ENCODE assay signal across 8 cellular contexts in genomic region chr18:55587341-55588000, GRCh38. TPM values are rescaled to one million over a fixed set of nuclear protein-coding genes. Genes with fewer than 3 reads are reported as not detected.
A peak's percentile ranks its signal among the peaks of the same experiment; 100 is the strongest.
DNase-seq lines count a peak whose midpoint lies in the region; ATAC-seq and TF ChIP-seq lines count a peak whose summit lies in the region.

No MANE protein-coding gene starts in this region.

- DNase-seq in activated naive CD4-positive, alpha-beta T cell treated with anti-CD3 and anti-CD28 coated beads for 36 hours, result no peak
- no peak for DNase-seq in activated naive CD4-positive, alpha-beta T cell (lab: John Stamatoyannopoulos, UW)
- DNase-seq in NCI-H774 (lab: John Stamatoyannopoulos, UW) (peak; percentile 35), breast epithelium (ENCODE audit: low spot score in 2 of 2) (no peak), inferior parietal cortex (ENCODE audit: extremely low spot score) (peak; percentile 60), T-helper 9 cell (no peak)
- no peak for DNase-seq in stimulated activated effector memory CD8-positive, alpha-beta T cell treated with anti-CD3 and anti-CD28 coated beads, Interleukin-12 subunit alpha, Interleukin-12 subunit beta, amount 100 ng/mL, for 72 hours (ENCODE audit: low spot score in 2 of 2)
- no peak for DNase-seq in activated CD4-positive, CD25-positive, alpha-beta regulatory T cell treated with anti-CD3 and anti-CD28 coated beads, Interleukin-2, amount 50 U/mL, for 72 hours

- intact Hi-C loops in activated naive CD4-positive, alpha-beta T cell treated with anti-CD3 and anti-CD28 coated beads for 36 hours (cut with micrococcal nuclease), result loop anchor here (5.0 to 10.0 kb wide), 4 partner anchors 195 to 1850 kb away; partner anchors contain the start of gene ONECUT2
- intact Hi-C loops in breast epithelium (cut with DNase I; ENCODE audit: low total_unique reads), result no loop called here

- H3K27ac ChIP-seq in breast epithelium, result peak overlapping the region; percentile 78 to 93

- CTCF ChIA-PET in activated naive CD4-positive, alpha-beta T cell treated with anti-CD3 and anti-CD28 coated beads for 36 hours (lab: Charles Lee), result no interaction called here

- H3K36me3 ChIP-seq in breast epithelium, result no peaks in the 10 kb centered on the region

- no peak for TF ChIP-seq CTCF in breast epithelium (IDR thresholded peaks at IDR 0.05)

- no peaks in the 10 kb centered on the region for H3K4me1 ChIP-seq in breast epithelium

- no peaks in the 10 kb centered on the region for H3K9me3 ChIP-seq in breast epithelium

- H3K9me3 Mint-ChIP-seq in activated naive CD4-positive, alpha-beta T cell treated with anti-CD3 and anti-CD28 coated beads for 36 hours, result no peaks in the 10 kb centered on the region
- peaks cover 2% of the 10 kb centered on the region for H3K9me3 Mint-ChIP-seq in stimulated activated effector memory CD8-positive, alpha-beta T cell treated with anti-CD3 and anti-CD28 coated beads, Interleukin-12 subunit alpha, Interleukin-12 subunit beta, amount 100 ng/mL, for 72 hours

- H3K4me3 ChIP-seq in breast epithelium, result peak overlapping the region; percentile 60 to 83 (median 75)

- no peak overlapping the region for H3K27ac Mint-ChIP-seq in activated naive CD4-positive, alpha-beta T cell treated with anti-CD3 and anti-CD28 coated beads for 36 hours
- H3K27ac Mint-ChIP-seq in stimulated activated effector memory CD8-positive, alpha-beta T cell treated with anti-CD3 and anti-CD28 coated beads, Interleukin-12 subunit alpha, Interleukin-12 subunit beta, amount 100 ng/mL, for 72 hours, result no peak overlapping the region

- H3K4me3 Mint-ChIP-seq in activated naive CD4-positive, alpha-beta T cell treated with anti-CD3 and anti-CD28 coated beads for 36 hours, result peak overlapping the region; percentile 73
- peak overlapping the region; percentile 59 for H3K4me3 Mint-ChIP-seq in stimulated activated effector memory CD8-positive, alpha-beta T cell treated with anti-CD3 and anti-CD28 coated beads, Interleukin-12 subunit alpha, Interleukin-12 subunit beta, amount 100 ng/mL, for 72 hours

- peaks cover 67% of the 10 kb centered on the region for H3K27me3 Mint-ChIP-seq in activated naive CD4-positive, alpha-beta T cell treated with anti-CD3 and anti-CD28 coated beads for 36 hours (ENCODE audit: low read depth)

- TF ChIP-seq POLR2A in breast epithelium (IDR thresholded peaks at IDR 0.05), result no peak

- ATAC-seq in stimulated activated effector memory CD8-positive, alpha-beta T cell treated with anti-CD3 and anti-CD28 coated beads, Interleukin-12 subunit alpha, Interleukin-12 subunit beta, amount 100 ng/mL, for 72 hours, result no peak

- peaks cover 19% of the 10 kb centered on the region for H3K4me1 Mint-ChIP-seq in activated naive CD4-positive, alpha-beta T cell treated with anti-CD3 and anti-CD28 coated beads for 36 hours (ENCODE audit: low read depth)
- H3K4me1 Mint-ChIP-seq in stimulated activated effector memory CD8-positive, alpha-beta T cell treated with anti-CD3 and anti-CD28 coated beads, Interleukin-12 subunit alpha, Interleukin-12 subunit beta, amount 100 ng/mL, for 72 hours, result peaks cover 7% of the 10 kb centered on the region

- H3K27me3 ChIP-seq in breast epithelium, result no peaks in the 10 kb centered on the region

- peaks cover 2% of the 10 kb centered on the region for H3K36me3 Mint-ChIP-seq in activated naive CD4-positive, alpha-beta T cell treated with anti-CD3 and anti-CD28 coated beads for 36 hours (ENCODE audit: low read depth)
- H3K36me3 Mint-ChIP-seq in stimulated activated effector memory CD8-positive, alpha-beta T cell treated with anti-CD3 and anti-CD28 coated beads, Interleukin-12 subunit alpha, Interleukin-12 subunit beta, amount 100 ng/mL, for 72 hours, result no peaks in the 10 kb centered on the region

RNA-seq across cellular contexts. Expression of gene TCF4, which starts 0.5 kb away (rescaled TPM):
- total RNA-seq in activated naive CD4-positive, alpha-beta T cell treated with anti-CD3 and anti-CD28 coated beads for 36 hours, result under 1 TPM; 0.49 to 0.91 TPM
- 100 to 1,000 TPM in 2 of 3 donors, 10 to 100 TPM in 1; 79.6 to 133 (median 114) TPM for total RNA-seq in breast epithelium

Comparison
In these comparisons a context has a peak if more than half of its experiments do, and no peak if none do; other contexts are left out.
1. DNase-seq: peak in NCI-H774 (single experiment) and inferior parietal cortex (single experiment); none in activated naive CD4-positive, alpha-beta T cell treated with anti-CD3 and anti-CD28 coated beads for 36 hours (single experiment), activated naive CD4-positive, alpha-beta T cell (0 of 4), breast epithelium (0 of 2), stimulated activated effector memory CD8-positive, alpha-beta T cell treated with anti-CD3 and anti-CD28 coated beads, Interleukin-12 subunit alpha, Interleukin-12 subunit beta, amount 100 ng/mL, for 72 hours (0 of 2), activated CD4-positive, CD25-positive, alpha-beta regulatory T cell treated with anti-CD3 and anti-CD28 coated beads, Interleukin-2, amount 50 U/mL, for 72 hours (single experiment) and T-helper 9 cell (single experiment).
2. RNA of gene TCF4, which starts 0.5 kb away (total RNA-seq): 79.6 to 133 TPM in breast epithelium; 0.49 to 0.91 TPM in activated naive CD4-positive, alpha-beta T cell treated with anti-CD3 and anti-CD28 coated beads for 36 hours; every median in the first group is over 10 times any median in the second.